8 cellular contexts compared by ENCODE assay signal in the genomic region with DNA sequence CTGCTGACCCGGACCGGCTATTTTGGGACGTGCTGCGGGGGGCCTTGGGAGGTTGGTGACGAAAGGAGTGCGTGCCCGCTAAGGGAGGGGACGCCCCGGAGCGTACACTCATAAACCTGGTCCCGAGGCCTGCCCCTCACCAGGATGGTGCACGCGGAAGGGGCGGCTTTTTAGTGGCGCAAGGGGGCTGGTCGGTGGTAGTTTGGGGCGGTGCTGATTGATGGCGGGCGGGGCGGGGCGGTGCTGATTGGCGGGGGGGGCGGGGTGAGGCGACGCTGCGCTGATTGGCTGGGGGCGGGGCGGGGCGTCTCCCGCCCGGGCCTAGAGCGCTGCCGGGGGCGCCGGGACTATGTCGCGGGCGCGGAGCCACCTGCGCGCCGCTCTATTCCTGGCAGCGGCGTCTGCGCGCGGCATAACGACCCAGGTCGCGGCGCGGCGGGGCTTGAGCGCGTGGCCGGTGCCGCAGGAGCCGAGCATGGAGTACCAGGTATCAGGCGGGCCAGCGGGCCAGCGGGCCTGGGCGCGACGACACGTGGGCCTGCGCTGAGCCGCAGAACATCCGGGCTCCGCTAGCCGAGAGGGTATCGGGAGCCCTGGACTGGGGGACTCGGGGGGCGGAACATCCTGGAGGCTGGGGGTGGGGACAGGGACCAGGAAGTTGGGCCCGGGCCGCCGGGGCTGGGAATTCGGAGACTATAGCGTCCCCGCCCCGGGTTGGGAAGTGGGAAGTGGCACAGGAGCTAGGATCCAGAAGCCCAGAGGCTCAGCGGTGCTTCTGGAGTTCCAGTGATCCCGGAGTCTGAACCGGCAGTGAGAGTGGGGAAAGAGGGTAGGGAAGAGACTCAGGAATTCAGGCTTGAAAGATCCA. TPM values are rescaled to one million over a fixed set of nuclear protein-coding genes. Genes with fewer than 3 reads are reported as not detected.
A peak's percentile ranks its signal among the peaks of the same experiment; 100 is the strongest.
DNase-seq lines count a peak whose midpoint lies in the region; ATAC-seq, FAIRE-seq and TF ChIP-seq lines count a peak whose summit lies in the region.

A gene with protein sequence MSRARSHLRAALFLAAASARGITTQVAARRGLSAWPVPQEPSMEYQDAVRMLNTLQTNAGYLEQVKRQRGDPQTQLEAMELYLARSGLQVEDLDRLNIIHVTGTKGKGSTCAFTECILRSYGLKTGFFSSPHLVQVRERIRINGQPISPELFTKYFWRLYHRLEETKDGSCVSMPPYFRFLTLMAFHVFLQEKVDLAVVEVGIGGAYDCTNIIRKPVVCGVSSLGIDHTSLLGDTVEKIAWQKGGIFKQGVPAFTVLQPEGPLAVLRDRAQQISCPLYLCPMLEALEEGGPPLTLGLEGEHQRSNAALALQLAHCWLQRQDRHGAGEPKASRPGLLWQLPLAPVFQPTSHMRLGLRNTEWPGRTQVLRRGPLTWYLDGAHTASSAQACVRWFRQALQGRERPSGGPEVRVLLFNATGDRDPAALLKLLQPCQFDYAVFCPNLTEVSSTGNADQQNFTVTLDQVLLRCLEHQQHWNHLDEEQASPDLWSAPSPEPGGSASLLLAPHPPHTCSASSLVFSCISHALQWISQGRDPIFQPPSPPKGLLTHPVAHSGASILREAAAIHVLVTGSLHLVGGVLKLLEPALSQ (plus strand): TSS at position 307 of the 868 bp plus-strand sequence. CDS start 43 bp downstream, at position 350.

- TF ChIP-seq CTCF in SU-DHL-6 (IDR thresholded peaks at IDR 0.05; ENCODE audit: insufficient read depth, low read length, poor library complexity, severe bottlenecking) (no peak), pancreas (IDR thresholded peaks at IDR 0.05) (no peak), thyroid gland (IDR thresholded peaks at IDR 0.05) (peak in 1 of 6 experiments; percentile 5)

- H4K20me1 ChIP-seq in SU-DHL-6 (ENCODE audit: low read depth, low read length): no peaks in the 10 kb centered on the region

- FAIRE-seq in pancreas (lab: Jason Lieb, UNC): no peak

- peak; percentile 80 to 87 (median 86) for ATAC-seq in pancreas

- H3K4me1 ChIP-seq in pancreas (peaks cover 17 to 43% (median 34%) of the 10 kb centered on the region in 3 donors), thyroid gland (peaks cover 11 to 28% of the 10 kb centered on the region in 2 donors)

- H3K36me3 Mint-ChIP-seq in activated naive CD8-positive, alpha-beta T cell treated with anti-CD3 and anti-CD28 coated beads for 36 hours: peaks cover 9% of the 10 kb centered on the region

- peaks cover 17% of the 10 kb centered on the region for H3K4me1 Mint-ChIP-seq in activated naive CD8-positive, alpha-beta T cell treated with anti-CD3 and anti-CD28 coated beads for 36 hours

- peak within 1 kb of the TSS; percentile 97 for H3K27ac Mint-ChIP-seq in activated naive CD8-positive, alpha-beta T cell treated with anti-CD3 and anti-CD28 coated beads for 36 hours

- H3K4me3 ChIP-seq in GM08714 (ENCODE audit: low read length): peak within 1 kb of the TSS; percentile 87
- peak within 1 kb of the TSS; percentile 98 for H3K4me3 ChIP-seq in SU-DHL-6 (ENCODE audit: insufficient read depth, low read length, poor library complexity, severe bottlenecking)
- peak within 1 kb of the TSS; percentile 47 to 75 (median 62) for H3K4me3 ChIP-seq in pancreas
- H3K4me3 ChIP-seq in thyroid gland (replicated peaks in 1 of 3): peak within 1 kb of the TSS; percentile 8 to 64 (median 44)

- H3K4me3 Mint-ChIP-seq in activated naive CD8-positive, alpha-beta T cell treated with anti-CD3 and anti-CD28 coated beads for 36 hours: peak within 1 kb of the TSS; percentile 98

- intact Hi-C loops in head of caudate nucleus (cut with DNase I) (no loop called here), pancreas (cut with DNase I) (no loop called here), thyroid gland (cut with DNase I) (no loop called here)

- CTCF ChIA-PET in HEK293T (lab: Yijun Ruan, JAX): no interaction called here

- peak; percentile 41 to 72 for TF ChIP-seq POLR2A in thyroid gland (IDR thresholded peaks at IDR 0.05)

- peaks cover 5% of the 10 kb centered on the region for H3F3A ChIP-seq in SU-DHL-6 (ENCODE audit: insufficient read depth)

- no peaks in the 10 kb centered on the region for H3K9me2 ChIP-seq in SU-DHL-6 (replicated peaks; ENCODE audit: insufficient read depth, low read length)

- WGBS in pancreas, 2 donors: 0 to 1% methylated on average over 59 to 82 of the region's 83 CpGs
- 0 to 1% methylated on average over 15 to 26 of the region's 83 CpGs for WGBS in thyroid gland, 2 donors

- H3K79me2 ChIP-seq in SU-DHL-6 (ENCODE audit: insufficient read depth, low read length): peaks cover 23% of the 10 kb centered on the region

- no peaks in the 10 kb centered on the region for H3K9me3 Mint-ChIP-seq in activated naive CD8-positive, alpha-beta T cell treated with anti-CD3 and anti-CD28 coated beads for 36 hours

- H3K9me3 ChIP-seq in SU-DHL-6 (ENCODE audit: insufficient read depth, low read length) (no peaks in the 10 kb centered on the region), pancreas (no peaks in the 10 kb centered on the region), thyroid gland (no peaks in the 10 kb centered on the region)

- H3K36me3 ChIP-seq in SU-DHL-6 (ENCODE audit: low read length) (no peaks in the 10 kb centered on the region), pancreas (peaks cover 0 to 9% (median 0%) of the 10 kb centered on the region in 3 donors), thyroid gland (peaks cover 7 to 13% of the 10 kb centered on the region in 2 donors)

- H3K27me3 ChIP-seq in SU-DHL-6 (ENCODE audit: low read length) (no peaks in the 10 kb centered on the region), pancreas (no peaks in the 10 kb centered on the region), thyroid gland (no peaks in the 10 kb centered on the region)

- H2AFZ ChIP-seq in SU-DHL-6 (ENCODE audit: low read depth, low read length, severe bottlenecking): peak within 1 kb of the TSS; percentile 98

- POLR2A ChIA-PET in HEK293T (lab: Yijun Ruan, JAX): interaction anchor here (0.8 to 1.0 kb wide), 2 partner anchors 10 to 17 kb away, joined by 4 to 5 read pairs; no protein-coding TSS in a partner anchor

- H3K4me2 ChIP-seq in SU-DHL-6 (ENCODE audit: low read depth, low read length, poor library complexity, severe bottlenecking): peak within 1 kb of the TSS; percentile 86

- H3K27ac ChIP-seq in SU-DHL-6 (ENCODE audit: low read depth, low read length) (peak within 1 kb of the TSS; percentile 73), pancreas (peak within 1 kb of the TSS; percentile 86 to 92 (median 90)), thyroid gland (peak within 1 kb of the TSS; percentile 76 to 91 (median 88))

- peak within 1 kb of the TSS; percentile 98 for H3K9ac ChIP-seq in SU-DHL-6 (ENCODE audit: low read length)

- H3K27me3 Mint-ChIP-seq in activated naive CD8-positive, alpha-beta T cell treated with anti-CD3 and anti-CD28 coated beads for 36 hours: no peaks in the 10 kb centered on the region

- DNase-seq in HEK293T (ENCODE audit: extremely low spot score): peak; percentile 92
- DNase-seq in NAMALWA (ENCODE audit: low spot score): peak; percentile 90
- peak; percentile 88 for DNase-seq in activated naive CD8-positive, alpha-beta T cell treated with anti-CD3 and anti-CD28 coated beads for 36 hours
- DNase-seq in head of caudate nucleus: peak; percentile 58 to 93 (median 84)
- DNase-seq in pancreas: peak; percentile 83 to 93 (median 88)
- peak; percentile 89 to 91 for DNase-seq in thyroid gland

TF ChIP-seq in HEK293T, 16 proteins besides CTCF, POLR2A, EP300 and RAD21:
- no peak for TF ChIP-seq BHLHE40 (IDR thresholded peaks at IDR 0.05; ENCODE audit: borderline replicate concordance)
- TF ChIP-seq, protein P1, sequence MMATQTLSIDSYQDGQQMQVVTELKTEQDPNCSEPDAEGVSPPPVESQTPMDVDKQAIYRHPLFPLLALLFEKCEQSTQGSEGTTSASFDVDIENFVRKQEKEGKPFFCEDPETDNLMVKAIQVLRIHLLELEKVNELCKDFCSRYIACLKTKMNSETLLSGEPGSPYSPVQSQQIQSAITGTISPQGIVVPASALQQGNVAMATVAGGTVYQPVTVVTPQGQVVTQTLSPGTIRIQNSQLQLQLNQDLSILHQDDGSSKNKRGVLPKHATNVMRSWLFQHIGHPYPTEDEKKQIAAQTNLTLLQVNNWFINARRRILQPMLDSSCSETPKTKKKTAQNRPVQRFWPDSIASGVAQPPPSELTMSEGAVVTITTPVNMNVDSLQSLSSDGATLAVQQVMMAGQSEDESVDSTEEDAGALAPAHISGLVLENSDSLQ (IDR thresholded peaks at IDR 0.05): peak; percentile 68
- peak; percentile 66; the same call in 1 of the 2 replicates for TF ChIP-seq L3MBTL2 (conservative IDR thresholded peaks at IDR 0.05)
- no peak for TF ChIP-seq NFRKB (IDR thresholded peaks at IDR 0.05)
- TF ChIP-seq FOXA1 (IDR thresholded peaks at IDR 0.05): no peak
- TF ChIP-seq ZNF384 (IDR thresholded peaks at IDR 0.05): no peak
- peak; percentile 39; the same call in 1 of the 2 replicates for TF ChIP-seq ELF4 (IDR thresholded peaks at IDR 0.05)
- TF ChIP-seq HDGF (IDR thresholded peaks at IDR 0.05; ENCODE audit: borderline replicate concordance): no peak
- TF ChIP-seq TARDBP (IDR thresholded peaks at IDR 0.05): no peak
- no peak for TF ChIP-seq ARNT (IDR thresholded peaks at IDR 0.05)

RNA-seq across cellular contexts. Expression of the gene that starts here (rescaled TPM):
- total RNA-seq in activated naive CD8-positive, alpha-beta T cell treated with anti-CD3 and anti-CD28 coated beads for 36 hours: 10 to 100 TPM; 86.3 to 88.0 TPM
- 10 to 100 TPM; 27.0 to 41.3 (median 34.3) TPM for total RNA-seq in pancreas
- 10 to 100 TPM; 57.1 to 85.3 TPM for polyA plus RNA-seq in pancreas
- 10 to 100 TPM; 58.5 to 78.0 (median 62.1) TPM for total RNA-seq in thyroid gland

Comparison
In these comparisons a context has a peak if more than half of its experiments do, and no peak if none do; other contexts are left out.
1. Peak in every context shown above with its lines: DNase-seq, ATAC-seq, H3K4me3 ChIP-seq and H3K27ac ChIP-seq.
2. H3K4me3 ChIP-seq: peak in every context shown above with its lines; median percentile 98 in SU-DHL-6; 87 in GM08714; 62 in pancreas; 44 in thyroid gland.